In genomic region chr19:10431943-10432735, GRCh38 we compare ENCODE assay signal across 8 cellular contexts. TPM values are rescaled to one million over a fixed set of nuclear protein-coding genes. Genes with fewer than 3 reads are reported as not detected.
A peak's percentile ranks its signal among the peaks of the same experiment; 100 is the strongest.
DNase-seq lines count a peak whose midpoint lies in the region; ATAC-seq and TF ChIP-seq lines count a peak whose summit lies in the region.

No MANE protein-coding gene starts in this region.

- H3K36me3 Mint-ChIP-seq in mesothelial cell of epicardium (no peaks in the 10 kb centered on the region), type B pancreatic cell (no peaks in the 10 kb centered on the region)

- peak; percentile 61 for DNase-seq in A673 (ENCODE audit: low spot score)
- peak; percentile 56 for DNase-seq in activated CD4-positive, alpha-beta T cell treated with anti-CD3 and anti-CD28 coated beads for 48 hours
- DNase-seq in ecto neural progenitor cell (ENCODE audit: low spot score), result peak; percentile 69
- no peak for DNase-seq in mesothelial cell of epicardium (ENCODE audit: low spot score in 2 of 2, unreplicated experiment in 2 of 2)
- DNase-seq in type B pancreatic cell (ENCODE audit: extremely low spot score, unreplicated experiment), result no peak
- DNase-seq in KG1 (lab: John Stamatoyannopoulos, UW), result no peak

- H3K4me1 Mint-ChIP-seq in mesothelial cell of epicardium (peaks cover 11% of the 10 kb centered on the region), type B pancreatic cell (ENCODE audit: unreplicated experiment) (peaks cover 4% of the 10 kb centered on the region)

- H3K9me3 Mint-ChIP-seq in mesothelial cell of epicardium, result no peaks in the 10 kb centered on the region
- H3K9me3 Mint-ChIP-seq in type B pancreatic cell, result no peaks in the 10 kb centered on the region

- H3K4me3 Mint-ChIP-seq in mesothelial cell of epicardium (peak overlapping the region; percentile 62), type B pancreatic cell (peak overlapping the region; percentile 79)

- POLR2A ChIA-PET in A673 (lab: Charles Lee; ENCODE audit: low non-redundant PET), result no interaction called here

- peak; percentile 40 for ATAC-seq in HG02678 (IDR thresholded peaks at IDR 0.05; ENCODE audit: unreplicated experiment)
- ATAC-seq in GM21529 (IDR thresholded peaks at IDR 0.05; ENCODE audit: unreplicated experiment), result no peak

- peaks cover 14% of the 10 kb centered on the region for H3K4me1 ChIP-seq in A673 (ENCODE audit: insufficient read depth, low read length, poor library complexity, severe bottlenecking)

- no peak for TF ChIP-seq CTCF in A673 (conservative IDR thresholded peaks at IDR 0.05; ENCODE audit: low read depth, low read length)
- no peak for TF ChIP-seq CTCF in mesothelial cell of epicardium (IDR thresholded peaks at IDR 0.05; ENCODE audit: unreplicated experiment)
- TF ChIP-seq CTCF in type B pancreatic cell (conservative IDR thresholded peaks at IDR 0.05), result no peak

- H3K27me3 ChIP-seq in A673 (replicated peaks; ENCODE audit: insufficient read depth, low read depth, low read length, poor library complexity), result no peaks in the 10 kb centered on the region

- CTCF ChIA-PET in A673 (lab: Charles Lee), result interaction anchor here (0.6 to 1.1 kb wide), 3 partner anchors 12 to 376 kb away, joined by 3 to 11 read pairs (median 8); partner anchors contain the start of gene PDE4A

- H3K9me3 ChIP-seq in A673 (ENCODE audit: low read depth, low read length, poor library complexity, severe bottlenecking), result no peaks in the 10 kb centered on the region

- peaks cover 67% of the 10 kb centered on the region for H3K27me3 Mint-ChIP-seq in mesothelial cell of epicardium (ENCODE audit: low read depth)
- peaks cover 79% of the 10 kb centered on the region for H3K27me3 Mint-ChIP-seq in type B pancreatic cell

- H3K27ac ChIP-seq in A673 (ENCODE audit: low read depth, low read length, poor library complexity, severe bottlenecking), result peak overlapping the region; percentile 75

- no peaks in the 10 kb centered on the region for H3K36me3 ChIP-seq in A673 (ENCODE audit: insufficient read depth, low read length, poor library complexity, severe bottlenecking)

- H3K4me3 ChIP-seq in A673 (ENCODE audit: low read depth, low read length, poor library complexity, severe bottlenecking), result peak overlapping the region; percentile 41

- BruUV-seq in A673 (replicated peaks; lab: Mats Ljungman, UMichigan), result no TSS peak

- H3K27ac Mint-ChIP-seq in mesothelial cell of epicardium, result no peak overlapping the region
- no peak overlapping the region for H3K27ac Mint-ChIP-seq in type B pancreatic cell

- intact Hi-C loops in A673 (cut with micrococcal nuclease; ENCODE audit: unreplicated experiment), result no loop called here

RNA-seq across cellular contexts. Expression of gene PDE4A, which starts 11.8 kb away (rescaled TPM):
- total RNA-seq in A673 (2021) (32.5 and 40.1 TPM in 2 replicates), mesothelial cell of epicardium (2.9 to 3.1 TPM (median 3.0 TPM) in 3 replicates), type B pancreatic cell (ENCODE audit: low replicate concordance) (0.90 and 1.6 TPM in 2 replicates)

RNA-seq across cellular contexts. Expression of gene CDC37, which starts 28.8 kb away (rescaled TPM):
- 272 and 288 TPM in 2 replicates for total RNA-seq in A673 (2021)
- total RNA-seq in mesothelial cell of epicardium, result 153 to 160 TPM (median 159 TPM) in 3 replicates
- total RNA-seq in type B pancreatic cell (ENCODE audit: low replicate concordance), result 125 and 126 TPM in 2 replicates

RNA-seq across cellular contexts. Expression of gene TYK2, which starts 51.8 kb away (rescaled TPM):
- total RNA-seq in A673 (2021) (118 and 121 TPM in 2 replicates), mesothelial cell of epicardium (142 to 148 TPM (median 146 TPM) in 3 replicates), type B pancreatic cell (ENCODE audit: low replicate concordance) (96.6 and 131 TPM in 2 replicates)

Comparison
In these comparisons a context has a peak if more than half of its experiments do, and no peak if none do; other contexts are left out.
1. DNase-seq: peak in A673 (single experiment), activated CD4-positive, alpha-beta T cell treated with anti-CD3 and anti-CD28 coated beads for 48 hours (single experiment) and ecto neural progenitor cell (single experiment); none in mesothelial cell of epicardium (0 of 2), type B pancreatic cell (single experiment) and KG1 (single experiment).